23 cellular contexts compared by ENCODE assay signal in the genomic region with DNA sequence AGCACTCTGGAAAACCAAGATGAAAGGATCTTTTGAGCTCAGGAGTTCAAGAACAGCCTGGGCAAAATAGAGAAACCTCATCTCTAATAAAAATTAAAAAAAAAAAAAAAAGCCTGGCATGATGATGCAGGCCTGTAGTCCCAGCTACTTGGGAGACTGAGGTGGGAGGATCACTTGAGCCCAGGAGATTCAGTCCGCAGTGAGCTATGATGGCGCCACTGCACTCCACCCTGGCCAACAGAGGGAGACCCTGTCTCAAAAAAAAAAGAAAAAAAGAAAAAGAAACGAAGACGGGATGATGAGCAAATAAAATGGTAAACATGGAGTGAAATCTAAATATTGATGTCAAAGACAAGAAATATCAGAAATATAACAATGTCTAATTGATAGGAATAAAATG.
"Had no signal": no experiment of that assay in that cellular context is flagged by ENCODE, and none has a peak within 500 bp of the region (broad histone marks: within the 10 kb centered on the region; RNA-seq: fewer than 3 reads in every experiment).

No MANE protein-coding gene starts in this region.

- H3K27me3 ChIP-seq: left lung, pancreas, upper lobe of right lung had no signal

- DNase-seq: activated CD4-positive, alpha-beta T cell treated with anti-CD3 and anti-CD28 coated beads, Interleukin-2, amount 10 ng/mL, durations not matched to agents 7 days and 5 days; activated CD8-positive, alpha-beta memory T cell treated with anti-CD3 and anti-CD28 coated beads, Interleukin-2, amount 10 ng/mL, durations not matched to agents 7 days and 5 days; activated CD8-positive, alpha-beta T cell treated with anti-CD3 and anti-CD28 coated beads for 36 hours; activated effector memory CD4-positive, alpha-beta T cell treated with anti-CD3 and anti-CD28 coated beads, Interleukin-2, amount 50 U/mL, for 16 hours; activated naive CD4-positive, alpha-beta T cell treated with anti-CD3 and anti-CD28 coated beads, Interleukin-2, amount 10 ng/mL, durations not matched to agents 7 days and 5 days; activated T-cell treated with anti-CD3 and anti-CD28 coated beads for 4 hours; amygdala; cortex of kidney; foreskin fibroblast; kidney glomerular epithelial cell; left lung; naive thymus-derived CD4-positive, alpha-beta T cell; pancreas; psoas muscle; right cardiac atrium; stimulated activated CD4-positive, alpha-beta T cell treated with anti-CD3 and anti-CD28 coated beads, Interleukin-4, amount 100 ng/mL, for 24 hours; stimulated activated naive CD8-positive, alpha-beta T cell treated with anti-CD3 and anti-CD28 coated beads, Interleukin-15, Interleukin-2, amounts not matched to agents 100 U/mL and 50 U/mL, for 24 hours; upper lobe of right lung had no signal

- H3K27ac Mint-ChIP-seq: activated CD4-positive, alpha-beta T cell treated with anti-CD3 and anti-CD28 coated beads, Interleukin-2, amount 10 ng/mL, durations not matched to agents 7 days and 5 days; activated CD8-positive, alpha-beta memory T cell treated with anti-CD3 and anti-CD28 coated beads, Interleukin-2, amount 10 ng/mL, durations not matched to agents 7 days and 5 days; activated naive CD4-positive, alpha-beta T cell treated with anti-CD3 and anti-CD28 coated beads, Interleukin-2, amount 10 ng/mL, durations not matched to agents 7 days and 5 days; T-helper 1 cell treated with Interleukin-12 subunit alpha and Interleukin-12 subunit beta and Interleukin-4 antibody, amounts not matched to agents 30 μg/mL and 1 μg/mL, for 36 hours had no signal

- H3K4me3 Mint-ChIP-seq: activated CD4-positive, alpha-beta T cell treated with anti-CD3 and anti-CD28 coated beads, Interleukin-2, amount 10 ng/mL, durations not matched to agents 7 days and 5 days; activated CD8-positive, alpha-beta memory T cell treated with anti-CD3 and anti-CD28 coated beads, Interleukin-2, amount 10 ng/mL, durations not matched to agents 7 days and 5 days; activated CD8-positive, alpha-beta T cell treated with anti-CD3 and anti-CD28 coated beads for 36 hours; activated naive CD4-positive, alpha-beta T cell treated with anti-CD3 and anti-CD28 coated beads, Interleukin-2, amount 10 ng/mL, durations not matched to agents 7 days and 5 days; naive thymus-derived CD4-positive, alpha-beta T cell; T-helper 1 cell treated with Interleukin-12 subunit alpha and Interleukin-12 subunit beta and Interleukin-4 antibody, amounts not matched to agents 30 μg/mL and 1 μg/mL, for 36 hours had no signal

- H3K27me3 Mint-ChIP-seq: activated CD4-positive, alpha-beta T cell treated with anti-CD3 and anti-CD28 coated beads, Interleukin-2, amount 10 ng/mL, durations not matched to agents 7 days and 5 days; activated CD8-positive, alpha-beta memory T cell treated with anti-CD3 and anti-CD28 coated beads, Interleukin-2, amount 10 ng/mL, durations not matched to agents 7 days and 5 days; activated CD8-positive, alpha-beta T cell treated with anti-CD3 and anti-CD28 coated beads for 36 hours; activated naive CD4-positive, alpha-beta T cell treated with anti-CD3 and anti-CD28 coated beads, Interleukin-2, amount 10 ng/mL, durations not matched to agents 7 days and 5 days; naive thymus-derived CD4-positive, alpha-beta T cell had no signal

- H3K9me3 ChIP-seq: left lung, pancreas, psoas muscle, upper lobe of right lung had no signal

- H3K36me3 ChIP-seq: left lung, pancreas, upper lobe of right lung had no signal

- ATAC-seq: activated CD4-positive, CD25-positive, alpha-beta regulatory T cell treated with anti-CD3 and anti-CD28 coated beads, Interleukin-2, amount 50 U/mL, for 24 hours; activated CD8-positive, alpha-beta memory T cell treated with anti-CD3 and anti-CD28 coated beads, Interleukin-2, amount 10 ng/mL, durations not matched to agents 7 days and 5 days; activated CD8-positive, alpha-beta T cell treated with anti-CD3 and anti-CD28 coated beads for 36 hours; left lung; naive thymus-derived CD4-positive, alpha-beta T cell; pancreas; psoas muscle; right cardiac atrium; stimulated activated naive CD8-positive, alpha-beta T cell treated with anti-CD3 and anti-CD28 coated beads, Interleukin-15, Interleukin-2, amounts not matched to agents 100 U/mL and 50 U/mL, for 24 hours; upper lobe of right lung had no signal

- H3K4me3 ChIP-seq: left lung, lung, pancreas, psoas muscle, skin epidermis, upper lobe of right lung had no signal

- H3K9me3 Mint-ChIP-seq: activated CD4-positive, alpha-beta T cell treated with anti-CD3 and anti-CD28 coated beads, Interleukin-2, amount 10 ng/mL, durations not matched to agents 7 days and 5 days; activated CD8-positive, alpha-beta T cell treated with anti-CD3 and anti-CD28 coated beads for 36 hours; activated naive CD4-positive, alpha-beta T cell treated with anti-CD3 and anti-CD28 coated beads, Interleukin-2, amount 10 ng/mL, durations not matched to agents 7 days and 5 days; naive thymus-derived CD4-positive, alpha-beta T cell; T-helper 1 cell treated with Interleukin-12 subunit alpha and Interleukin-12 subunit beta and Interleukin-4 antibody, amounts not matched to agents 30 μg/mL and 1 μg/mL, for 36 hours had no signal

- H3K27ac ChIP-seq: psoas muscle, upper lobe of right lung, VCaP had no signal
